ENCODE assay signal across 8 cellular contexts in the genomic region with DNA sequence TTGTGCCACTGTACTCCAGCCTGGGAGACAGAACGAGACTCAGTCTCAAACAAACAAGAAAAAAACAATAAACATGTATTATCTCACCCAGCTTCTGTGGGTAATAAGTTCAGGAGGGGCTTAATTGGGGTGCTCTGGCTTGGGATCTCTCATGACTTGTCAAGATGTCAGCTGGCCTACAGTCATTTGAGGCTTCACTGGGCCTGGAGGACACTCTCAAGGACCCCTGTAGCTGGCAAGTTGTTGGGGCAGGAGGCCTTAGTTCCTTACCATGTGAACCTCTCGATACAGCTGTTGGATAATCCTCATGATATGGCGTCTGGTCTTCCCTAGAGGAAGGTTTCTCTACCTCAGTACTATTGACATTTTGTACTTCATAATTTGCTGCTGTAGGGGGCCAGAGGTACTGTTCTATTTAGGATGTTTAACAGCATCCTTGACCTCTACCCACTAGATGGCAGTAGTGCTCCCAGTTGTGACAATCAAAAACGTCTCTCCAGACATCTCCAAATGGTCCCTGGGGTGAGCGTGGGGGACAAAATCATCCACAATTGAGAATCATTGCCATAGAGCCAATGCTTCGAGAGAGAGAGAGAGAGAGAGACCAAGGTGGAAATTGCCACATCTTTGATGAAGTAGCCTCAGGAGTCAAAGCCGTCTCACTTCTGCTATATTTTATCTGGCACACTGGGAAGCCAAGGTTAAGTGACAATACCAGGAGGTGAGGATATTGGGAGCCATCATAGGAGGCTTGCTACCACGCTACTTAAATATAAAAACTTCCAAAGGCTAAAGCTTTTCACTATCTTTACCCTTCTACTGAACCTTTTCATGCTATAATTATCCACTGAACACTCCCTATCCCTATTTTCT. TPM values are rescaled to one million over a fixed set of nuclear protein-coding genes. Genes with fewer than 3 reads are reported as not detected.
A peak's percentile ranks its signal among the peaks of the same experiment; 100 is the strongest.
DNase-seq lines count a peak whose midpoint lies in the region; ATAC-seq and TF ChIP-seq lines count a peak whose summit lies in the region.

No MANE protein-coding gene starts in this region.

- H3K4me3 Mint-ChIP-seq in WTC11 = no peak overlapping the region

- CTCF ChIA-PET in WTC11 (lab: Charles Lee) = interaction anchor here (0.9 to 1.6 kb wide), 2 partner anchors 16 to 572 kb away, joined by 3 read pairs; no protein-coding TSS in a partner anchor

- H3K27me3 Mint-ChIP-seq in WTC11 (ENCODE audit: low read depth) = no peaks in the 10 kb centered on the region; the same call in 1 of the 2 replicates

- ATAC-seq in HG03045 (IDR thresholded peaks at IDR 0.05; ENCODE audit: unreplicated experiment) = peak; percentile 46
- peak; percentile 97 for ATAC-seq in WTC11

- no peak overlapping the region for H3K27ac Mint-ChIP-seq in WTC11

- H3K4me3 ChIP-seq in GM12865 (ENCODE audit: low read depth, low read length) = no peak overlapping the region
- no peak overlapping the region for H3K4me3 ChIP-seq in cardiac fibroblast (replicated peaks in 1 of 2; ENCODE audit: low read depth in 2 of 2, low read length in 2 of 2)

- H3K4me1 Mint-ChIP-seq in WTC11 = peaks cover 3% of the 10 kb centered on the region; the same call in 1 of the 2 replicates

- POLR2A ChIA-PET in WTC11 (lab: Charles Lee) = no interaction called here

- peak; percentile 89 for DNase-seq in GM12865 (ENCODE audit: low read depth)
- peak; percentile 29 for DNase-seq in NCI-H345 treated with DMSO at 0.1 percent for 48 hours (lab: John Stamatoyannopoulos, UW; ENCODE audit: unreplicated experiment)
- peak; percentile 63 for DNase-seq in WTC11 (ENCODE audit: low spot score)
- peak; percentile 68 to 77 for DNase-seq in cardiac fibroblast (ENCODE audit: low read depth in 2 of 2)
- DNase-seq in left kidney (ENCODE audit: low read depth, low spot score) = peak; percentile 75
- peak; percentile 44 for DNase-seq in stimulated activated CD8-positive, alpha-beta memory T cell treated with anti-CD3 and anti-CD28 coated beads, Interleukin-12 subunit alpha, Interleukin-12 subunit beta, amount 100 ng/mL, for 1 hour (ENCODE audit: low read depth)
- no peak for DNase-seq in HPDE6-E6E7 (ENCODE audit: extremely low spot score)

- no peaks in the 10 kb centered on the region for H3K36me3 Mint-ChIP-seq in WTC11

- H3K9me3 Mint-ChIP-seq in WTC11 = no peaks in the 10 kb centered on the region

- peak; percentile 82 for TF ChIP-seq CTCF in GM12865 (IDR thresholded peaks at IDR 0.05; ENCODE audit: insufficient read depth, low read depth, low read length, missing control alignments)
- TF ChIP-seq CTCF in WTC11 (IDR thresholded peaks at IDR 0.05) = peak; percentile 62
- TF ChIP-seq CTCF in cardiac fibroblast (IDR thresholded peaks at IDR 0.05; ENCODE audit: low read depth, low read length) = peak; percentile 86

TF ChIP-seq in WTC11, 78 proteins besides CTCF, POLR2A, EP300 and RAD21:
- no peak for TF ChIP-seq KAT7 (CRISPR knock-in tag; IDR thresholded peaks at IDR 0.05; ENCODE audit: borderline replicate concordance)
- TF ChIP-seq, protein P1, sequence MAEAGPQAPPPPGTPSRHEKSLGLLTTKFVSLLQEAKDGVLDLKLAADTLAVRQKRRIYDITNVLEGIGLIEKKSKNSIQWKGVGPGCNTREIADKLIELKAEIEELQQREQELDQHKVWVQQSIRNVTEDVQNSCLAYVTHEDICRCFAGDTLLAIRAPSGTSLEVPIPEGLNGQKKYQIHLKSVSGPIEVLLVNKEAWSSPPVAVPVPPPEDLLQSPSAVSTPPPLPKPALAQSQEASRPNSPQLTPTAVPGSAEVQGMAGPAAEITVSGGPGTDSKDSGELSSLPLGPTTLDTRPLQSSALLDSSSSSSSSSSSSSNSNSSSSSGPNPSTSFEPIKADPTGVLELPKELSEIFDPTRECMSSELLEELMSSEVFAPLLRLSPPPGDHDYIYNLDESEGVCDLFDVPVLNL (CRISPR knock-in tag; IDR thresholded peaks at IDR 0.05; ENCODE audit: borderline replicate concordance, low read depth) = no peak
- no peak for TF ChIP-seq ZNF317 (CRISPR knock-in tag; IDR thresholded peaks at IDR 0.05; ENCODE audit: borderline replicate concordance, low read depth)
- TF ChIP-seq, protein P2, sequence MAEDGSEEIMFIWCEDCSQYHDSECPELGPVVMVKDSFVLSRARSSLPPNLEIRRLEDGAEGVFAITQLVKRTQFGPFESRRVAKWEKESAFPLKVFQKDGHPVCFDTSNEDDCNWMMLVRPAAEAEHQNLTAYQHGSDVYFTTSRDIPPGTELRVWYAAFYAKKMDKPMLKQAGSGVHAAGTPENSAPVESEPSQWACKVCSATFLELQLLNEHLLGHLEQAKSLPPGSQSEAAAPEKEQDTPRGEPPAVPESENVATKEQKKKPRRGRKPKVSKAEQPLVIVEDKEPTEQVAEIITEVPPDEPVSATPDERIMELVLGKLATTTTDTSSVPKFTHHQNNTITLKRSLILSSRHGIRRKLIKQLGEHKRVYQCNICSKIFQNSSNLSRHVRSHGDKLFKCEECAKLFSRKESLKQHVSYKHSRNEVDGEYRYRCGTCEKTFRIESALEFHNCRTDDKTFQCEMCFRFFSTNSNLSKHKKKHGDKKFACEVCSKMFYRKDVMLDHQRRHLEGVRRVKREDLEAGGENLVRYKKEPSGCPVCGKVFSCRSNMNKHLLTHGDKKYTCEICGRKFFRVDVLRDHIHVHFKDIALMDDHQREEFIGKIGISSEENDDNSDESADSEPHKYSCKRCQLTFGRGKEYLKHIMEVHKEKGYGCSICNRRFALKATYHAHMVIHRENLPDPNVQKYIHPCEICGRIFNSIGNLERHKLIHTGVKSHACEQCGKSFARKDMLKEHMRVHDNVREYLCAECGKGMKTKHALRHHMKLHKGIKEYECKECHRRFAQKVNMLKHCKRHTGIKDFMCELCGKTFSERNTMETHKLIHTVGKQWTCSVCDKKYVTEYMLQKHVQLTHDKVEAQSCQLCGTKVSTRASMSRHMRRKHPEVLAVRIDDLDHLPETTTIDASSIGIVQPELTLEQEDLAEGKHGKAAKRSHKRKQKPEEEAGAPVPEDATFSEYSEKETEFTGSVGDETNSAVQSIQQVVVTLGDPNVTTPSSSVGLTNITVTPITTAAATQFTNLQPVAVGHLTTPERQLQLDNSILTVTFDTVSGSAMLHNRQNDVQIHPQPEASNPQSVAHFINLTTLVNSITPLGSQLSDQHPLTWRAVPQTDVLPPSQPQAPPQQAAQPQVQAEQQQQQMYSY (CRISPR knock-in tag; IDR thresholded peaks at IDR 0.05) = no peak
- TF ChIP-seq MXD4 (CRISPR knock-in tag; IDR thresholded peaks at IDR 0.05; ENCODE audit: borderline replicate concordance) = no peak

RNA-seq across cellular contexts. Expression of a gene that starts 23.9 kb away (rescaled TPM):
- 106 to 126 TPM (median 107 TPM) in 3 replicates for total RNA-seq in WTC11 (2021)

RNA-seq across cellular contexts. Expression of a gene that starts 30.1 kb away (rescaled TPM):
- 22.4 to 22.6 TPM (median 22.6 TPM) in 3 replicates for total RNA-seq in WTC11 (2021)
